18 cellular contexts compared by ENCODE assay signal in genomic region chr7:134732739-134733138, GRCh38.
"Had no signal": no experiment of that assay in that cellular context is flagged by ENCODE, and none has a peak within 500 bp of the region (broad histone marks: within the 10 kb centered on the region; RNA-seq: fewer than 3 reads in every experiment).

No MANE protein-coding gene starts in this region.

- H3K27ac ChIP-seq: vagina, VCaP had no signal

- DNase-seq: activated CD4-positive, alpha-beta T cell treated with anti-CD3 and anti-CD28 coated beads, Interleukin-2, amount 50 U/mL, for 4 hours; activated CD4-positive, CD25-positive, alpha-beta regulatory T cell treated with anti-CD3 and anti-CD28 coated beads, Interleukin-2, amount 50 U/mL, for 72 hours; activated naive CD4-positive, alpha-beta T cell treated with anti-CD3 and anti-CD28 coated beads, Interleukin-2, amount 10 ng/mL, durations not matched to agents 7 days and 5 days; activated naive CD8-positive, alpha-beta T cell treated with anti-CD3 and anti-CD28 coated beads, Interleukin-2, amount 50 U/mL, for 24 hours; anterior cingulate cortex; central memory CD4-positive, alpha-beta T cell; erythroblast; kidney; left lung; stimulated activated CD4-positive, alpha-beta T cell treated with anti-CD3 and anti-CD28 coated beads, Interleukin-12 subunit alpha, Interleukin-12 subunit beta, amount 100 ng/mL, for 4 hours; stimulated activated CD4-positive, alpha-beta T cell treated with anti-CD3 and anti-CD28 coated beads, Interleukin-1b, Interleukin-23, amount 100 ng/mL, for 48 hours; stimulated activated CD8-positive, alpha-beta memory T cell treated with anti-CD3 and anti-CD28 coated beads, Interleukin-4, amount 100 ng/mL, for 48 hours; stimulated activated naive CD4-positive, alpha-beta T cell treated with Interleukin-2 at 50 U/mL for 16 hours; T1000; transverse colon had no signal

- H3K9me3 Mint-ChIP-seq: activated naive CD4-positive, alpha-beta T cell treated with anti-CD3 and anti-CD28 coated beads, Interleukin-2, amount 10 ng/mL, durations not matched to agents 7 days and 5 days; activated naive CD8-positive, alpha-beta T cell treated with anti-CD3 and anti-CD28 coated beads, Interleukin-2, amount 50 U/mL, for 24 hours had no signal

- H3K27ac Mint-ChIP-seq: activated naive CD4-positive, alpha-beta T cell treated with anti-CD3 and anti-CD28 coated beads, Interleukin-2, amount 10 ng/mL, durations not matched to agents 7 days and 5 days had no signal

- H3K36me3 Mint-ChIP-seq: activated naive CD4-positive, alpha-beta T cell treated with anti-CD3 and anti-CD28 coated beads, Interleukin-2, amount 10 ng/mL, durations not matched to agents 7 days and 5 days; brain had no signal

- H3K4me1 ChIP-seq: left lung had no signal

- H3K4me1 Mint-ChIP-seq: brain had no signal

- H3K27me3 ChIP-seq: left lung, transverse colon, vagina had no signal

- ATAC-seq: left lung had no signal

- H3K36me3 ChIP-seq: left lung, transverse colon, vagina had no signal

- H3K27me3 Mint-ChIP-seq: activated naive CD4-positive, alpha-beta T cell treated with anti-CD3 and anti-CD28 coated beads, Interleukin-2, amount 10 ng/mL, durations not matched to agents 7 days and 5 days had no signal

- H3K9me3 ChIP-seq: left lung, transverse colon, vagina had no signal

- H3K4me3 ChIP-seq: left lung, transverse colon, vagina had no signal

- H3K4me3 Mint-ChIP-seq: activated naive CD4-positive, alpha-beta T cell treated with anti-CD3 and anti-CD28 coated beads, Interleukin-2, amount 10 ng/mL, durations not matched to agents 7 days and 5 days; activated naive CD8-positive, alpha-beta T cell treated with anti-CD3 and anti-CD28 coated beads, Interleukin-2, amount 50 U/mL, for 24 hours; brain had no signal
